1 cellular context compared by ENCODE assay signal in the genomic region with DNA sequence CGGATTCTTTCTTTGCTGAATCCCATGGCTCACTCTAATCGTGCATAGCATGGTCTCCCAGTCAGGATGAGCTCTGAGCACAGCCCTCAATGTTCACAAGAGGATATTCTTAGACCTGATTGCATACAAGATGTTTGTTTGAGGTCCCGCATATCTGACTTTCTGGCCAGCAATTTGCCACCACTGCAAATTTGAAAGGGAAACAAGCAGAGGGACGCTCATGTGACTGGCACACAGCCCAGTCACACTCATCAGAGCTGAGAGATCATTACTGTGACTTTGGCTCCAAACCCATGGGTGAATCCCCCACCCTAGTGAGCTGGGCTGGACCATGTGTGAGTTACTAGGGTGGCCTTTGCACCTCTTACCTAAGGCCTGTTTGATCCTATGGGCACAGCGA.
TF ChIP-seq lines count a peak whose summit lies in the region.

No MANE protein-coding gene starts in this region.

TF ChIP-seq in GM12878, 131 proteins besides CTCF, POLR2A, EP300 and RAD21 (continued from another document):
- TF ChIP-seq PBX3 (IDR thresholded peaks at IDR 0.05; ENCODE audit: insufficient replicate concordance, low read depth, low read length) = no peak
